ENCODE assay signal across 1 cellular context in genomic region chr2:232647261-232647660, GRCh38.
TF ChIP-seq lines count a peak whose summit lies in the region.

No MANE protein-coding gene starts in this region.

TF ChIP-seq in liver, 16 proteins besides CTCF, POLR2A, EP300 and RAD21 (continued from another document):
- TF ChIP-seq, protein P1, sequence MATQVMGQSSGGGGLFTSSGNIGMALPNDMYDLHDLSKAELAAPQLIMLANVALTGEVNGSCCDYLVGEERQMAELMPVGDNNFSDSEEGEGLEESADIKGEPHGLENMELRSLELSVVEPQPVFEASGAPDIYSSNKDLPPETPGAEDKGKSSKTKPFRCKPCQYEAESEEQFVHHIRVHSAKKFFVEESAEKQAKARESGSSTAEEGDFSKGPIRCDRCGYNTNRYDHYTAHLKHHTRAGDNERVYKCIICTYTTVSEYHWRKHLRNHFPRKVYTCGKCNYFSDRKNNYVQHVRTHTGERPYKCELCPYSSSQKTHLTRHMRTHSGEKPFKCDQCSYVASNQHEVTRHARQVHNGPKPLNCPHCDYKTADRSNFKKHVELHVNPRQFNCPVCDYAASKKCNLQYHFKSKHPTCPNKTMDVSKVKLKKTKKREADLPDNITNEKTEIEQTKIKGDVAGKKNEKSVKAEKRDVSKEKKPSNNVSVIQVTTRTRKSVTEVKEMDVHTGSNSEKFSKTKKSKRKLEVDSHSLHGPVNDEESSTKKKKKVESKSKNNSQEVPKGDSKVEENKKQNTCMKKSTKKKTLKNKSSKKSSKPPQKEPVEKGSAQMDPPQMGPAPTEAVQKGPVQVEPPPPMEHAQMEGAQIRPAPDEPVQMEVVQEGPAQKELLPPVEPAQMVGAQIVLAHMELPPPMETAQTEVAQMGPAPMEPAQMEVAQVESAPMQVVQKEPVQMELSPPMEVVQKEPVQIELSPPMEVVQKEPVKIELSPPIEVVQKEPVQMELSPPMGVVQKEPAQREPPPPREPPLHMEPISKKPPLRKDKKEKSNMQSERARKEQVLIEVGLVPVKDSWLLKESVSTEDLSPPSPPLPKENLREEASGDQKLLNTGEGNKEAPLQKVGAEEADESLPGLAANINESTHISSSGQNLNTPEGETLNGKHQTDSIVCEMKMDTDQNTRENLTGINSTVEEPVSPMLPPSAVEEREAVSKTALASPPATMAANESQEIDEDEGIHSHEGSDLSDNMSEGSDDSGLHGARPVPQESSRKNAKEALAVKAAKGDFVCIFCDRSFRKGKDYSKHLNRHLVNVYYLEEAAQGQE (IDR thresholded peaks at IDR 0.05) = no peak
- TF ChIP-seq ATF3 (IDR thresholded peaks at IDR 0.05) = no peak
